In genomic region chr2:85852979-85853498, GRCh38 we compare ENCODE assay signal across 1 cellular context.
A peak's percentile ranks its signal among the peaks of the same experiment; 100 is the strongest.
TF ChIP-seq lines count a peak whose summit lies in the region.

No MANE protein-coding gene starts in this region.

TF ChIP-seq in GM12878, 131 proteins besides CTCF, POLR2A, EP300 and RAD21 (continued from another document and continues in another):
- TF ChIP-seq CHD2 (IDR thresholded peaks at IDR 0.05; ENCODE audit: borderline replicate concordance, low read depth, low read length) (no peak), PBX3 (IDR thresholded peaks at IDR 0.05; ENCODE audit: insufficient replicate concordance, low read depth, low read length) (no peak), NBN (IDR thresholded peaks at IDR 0.05) (no peak), FOXK2 (IDR thresholded peaks at IDR 0.05) (no peak), TBL1XR1 (IDR thresholded peaks at IDR 0.05; ENCODE audit: low read depth, low read length) (0 out of 2 replicates have a peak, but pooled peaks have one; percentile 11), BCLAF1 (IDR thresholded peaks at IDR 0.05) (no peak), SUPT20H (IDR thresholded peaks at IDR 0.05; ENCODE audit: borderline replicate concordance, control insufficient read depth, low read depth, low read length) (no peak), BCL3 (IDR thresholded peaks at IDR 0.05; ENCODE audit: borderline replicate concordance, insufficient read depth, low read depth, low read length, poor library complexity, severe bottlenecking) (no peak), BMI1 (IDR thresholded peaks at IDR 0.05; ENCODE audit: borderline replicate concordance) (no peak), CUX1 (IDR thresholded peaks at IDR 0.05; ENCODE audit: insufficient replicate concordance, low read depth, low read length) (no peak), ESRRA (IDR thresholded peaks at IDR 0.05; ENCODE audit: low read length) (no peak), ZBTB33 (IDR thresholded peaks at IDR 0.05) (no peak), ZNF592 (IDR thresholded peaks at IDR 0.05) (no peak), IKZF1 (conservative IDR thresholded peaks at IDR 0.05) (no peak; the same call in 1 of the 2 replicates), STAT1 (conservative IDR thresholded peaks at IDR 0.05) (no peak), BHLHE40 (IDR thresholded peaks at IDR 0.05; ENCODE audit: borderline replicate concordance in 1 of 2, low read depth in 2 of 2, low read length in 1 of 2) (peak; percentile 50 to 58; a peak in 2 of 4 replicates), E4F1 (IDR thresholded peaks at IDR 0.05; ENCODE audit: borderline replicate concordance, partially characterized antibody) (no peak), RFX5 (IDR thresholded peaks at IDR 0.05; ENCODE audit: low read depth, low read length) (no peak), CHD1 (IDR thresholded peaks at IDR 0.05; ENCODE audit: low read depth, low read length) (no peak), SKIL (IDR thresholded peaks at IDR 0.05; ENCODE audit: low read depth, poor library complexity, severe bottlenecking) (peak; percentile 66), POLR2AphosphoS2 (IDR thresholded peaks at IDR 0.05; ENCODE audit: low read depth, low read length) (no peak), MAX (IDR thresholded peaks at IDR 0.05; ENCODE audit: low read depth, low read length) (no peak; the same call in 1 of the 2 replicates), E2F8 (IDR thresholded peaks at IDR 0.05; ENCODE audit: low read depth, partially characterized antibody) (no peak)
